In the genomic region with DNA sequence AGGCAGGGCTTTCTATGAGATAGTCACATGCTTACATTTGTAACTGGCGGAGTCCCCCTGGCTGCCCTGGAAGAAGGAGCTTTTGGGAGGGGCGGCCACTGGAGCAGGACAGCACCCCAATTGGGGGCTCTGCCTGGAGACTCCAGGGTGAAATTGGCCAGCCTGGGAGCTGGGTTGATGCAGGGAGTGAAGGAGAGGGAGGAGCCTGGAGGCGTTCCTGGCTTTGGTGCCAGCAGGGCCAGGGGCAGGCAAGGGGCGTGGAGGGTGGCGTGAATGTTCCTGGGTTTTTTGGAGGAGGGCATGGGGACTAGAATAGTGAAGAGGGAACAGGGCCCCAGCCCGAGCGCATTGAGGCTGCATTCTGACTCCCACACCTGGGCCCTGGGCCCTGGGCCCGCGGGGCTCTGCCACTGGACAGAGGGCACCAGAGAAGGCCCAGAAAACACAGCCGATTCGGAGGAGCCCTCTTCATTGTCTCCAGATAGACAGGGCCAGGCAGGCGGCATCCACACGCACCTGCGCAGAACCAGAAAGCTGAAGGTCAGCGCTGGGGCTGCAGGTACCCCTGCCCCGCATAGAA, we compare ENCODE assay signal across 15 cellular contexts. TPM values are rescaled to one million over a fixed set of nuclear protein-coding genes. Genes with fewer than 3 reads are reported as not detected.
A peak's percentile ranks its signal among the peaks of the same experiment; 100 is the strongest.
DNase-seq lines count a peak whose midpoint lies in the region; ATAC-seq and TF ChIP-seq lines count a peak whose summit lies in the region.
"Had no signal": no experiment of that assay in that cellular context is flagged by ENCODE, and none has a peak within 500 bp of the region (broad histone marks: within the 10 kb centered on the region; RNA-seq: fewer than 3 reads in every experiment).

No MANE protein-coding gene starts in this region.

- no peaks in the 10 kb centered on the region for H3K27me3 ChIP-seq in WERI-Rb-1 (ENCODE audit: insufficient read depth, low read depth, severe bottlenecking)
- no peaks in the 10 kb centered on the region for H3K27me3 ChIP-seq in thyroid gland

- peaks cover 42 to 52% of the 10 kb centered on the region in 2 donors for H3K4me1 ChIP-seq in thyroid gland

- peaks cover under 1% of the 10 kb centered on the region for H3K36me3 ChIP-seq in WERI-Rb-1
- no peaks in the 10 kb centered on the region for H3K36me3 ChIP-seq in thyroid gland

- TF ChIP-seq CTCF in WERI-Rb-1 (IDR thresholded peaks at IDR 0.05; ENCODE audit: low read depth, low read length) = no peak
- no peak for TF ChIP-seq CTCF in thyroid gland (IDR thresholded peaks at IDR 0.05)

- H3K27ac ChIP-seq in WERI-Rb-1 (peak overlapping the region; percentile 56), thyroid gland (peak overlapping the region; percentile 40 to 84 (median 79))

- WGBS in thyroid gland, 2 donors = 74% methylated on average over 11 to 16 of the region's 16 CpGs

- no peaks in the 10 kb centered on the region for H3K9me3 ChIP-seq in WERI-Rb-1 (ENCODE audit: severe bottlenecking)
- H3K9me3 ChIP-seq in thyroid gland = no peaks in the 10 kb centered on the region

- intact Hi-C loops in thyroid gland (cut with DNase I) = no loop called here

- TF ChIP-seq POLR2A in thyroid gland (IDR thresholded peaks at IDR 0.05) = no peak

- DNase-seq in NCI-H510A treated with DMSO at 0.1 percent for 48 hours (lab: John Stamatoyannopoulos, UW) = peak; percentile 4
- DNase-seq in NCI-H510A (lab: John Stamatoyannopoulos, UW) = no peak
- DNase-seq in WERI-Rb-1 = no peak
- DNase-seq in medulla oblongata (ENCODE audit: extremely low spot score) = peak; percentile 43
- DNase-seq in thyroid gland = peak; percentile 71 to 77
- DNase-seq in effector CD8-positive, alpha-beta T cell (lab: John Stamatoyannopoulos, UW) = no peak
- DNase-seq: GOT3; stimulated activated CD4-positive, alpha-beta T cell treated with anti-CD3 and anti-CD28 coated beads, Interleukin-4, amount 100 ng/mL, for 24 hours had no signal

- H3K4me3 ChIP-seq in WERI-Rb-1 (ENCODE audit: low read depth, low read length) (no peak overlapping the region), thyroid gland (replicated peaks in 1 of 3) (no peak overlapping the region)

- ATAC-seq in GM18867 (IDR thresholded peaks at IDR 0.05; ENCODE audit: unreplicated experiment) = no peak
- ATAC-seq in GM18520 (IDR thresholded peaks at IDR 0.05; ENCODE audit: unreplicated experiment) = no peak
- ATAC-seq: activated naive CD4-positive, alpha-beta T cell treated with anti-CD3 and anti-CD28 coated beads, Interleukin-2, amount 50 U/mL, for 72 hours; Panc1 had no signal

RNA-seq across cellular contexts. Expression of a gene that starts 29.5 kb away (rescaled TPM):
- total RNA-seq in thyroid gland = 10 to 100 TPM in 1 of 4 donors, 1 to 10 TPM in 1, under 1 TPM in 2; 0.33 to 33.3 (median 1.9) TPM
- total RNA-seq: A673; activated naive CD4-positive, alpha-beta T cell treated with anti-CD3 and anti-CD28 coated beads, Interleukin-2, amount 50 U/mL, for 72 hours; kidney epithelial cell; myocyte had no signal

Comparison
In these comparisons a context has a peak if more than half of its experiments do, and no peak if none do; other contexts are left out.
1. DNase-seq: peak in NCI-H510A treated with DMSO at 0.1 percent for 48 hours (single experiment), medulla oblongata (single experiment) and thyroid gland (2 of 2); none in NCI-H510A (single experiment), WERI-Rb-1 (single experiment) and effector CD8-positive, alpha-beta T cell (single experiment).